Comparison of ENCODE assay signal across 8 cellular contexts in genomic region chr1:28517649-28517999, GRCh38. TPM values are rescaled to one million over a fixed set of nuclear protein-coding genes. Genes with fewer than 3 reads are reported as not detected.
DNase-seq lines count a peak whose midpoint lies in the region; TF ChIP-seq lines count a peak whose summit lies in the region.

No MANE protein-coding gene starts in this region.

- H3K9ac ChIP-seq in skeletal muscle satellite cell (ENCODE audit: low read depth, low read length) = peak overlapping the region; percentile 97

- peak; percentile 57 for DNase-seq in EH (ENCODE audit: low read depth)
- peak; percentile 73 for DNase-seq in SW480 (ENCODE audit: low spot score)
- DNase-seq in fibroblast of villous mesenchyme (ENCODE audit: low read depth) = peak; percentile 60
- no peak for DNase-seq in cerebellar cortex (ENCODE audit: low spot score)
- DNase-seq in NCI-H748 treated with DMSO at 0.1 percent for 48 hours (lab: John Stamatoyannopoulos, UW) = no peak
- no peak for DNase-seq in SKM-1 treated with dmso at 0.1 percent for 144 hours (lab: John Stamatoyannopoulos, UW; ENCODE audit: unreplicated experiment)

- H3K4me1 ChIP-seq in HEK293 (ENCODE audit: control insufficient read depth, insufficient read depth, low read length) (no peaks in the 10 kb centered on the region), skeletal muscle satellite cell (ENCODE audit: control insufficient read depth, insufficient read depth, low read length) (peaks cover 14% of the 10 kb centered on the region)

- peak overlapping the region; percentile 99 for H3K4me2 ChIP-seq in skeletal muscle satellite cell (ENCODE audit: low read length)

- H3K4me3 ChIP-seq in HEK293 (ENCODE audit: low read depth, low read length) (peak overlapping the region; percentile 71), fibroblast of villous mesenchyme (ENCODE audit: low read depth, low read length) (peak overlapping the region; percentile 74), skeletal muscle satellite cell (ENCODE audit: low read length) (peak overlapping the region; percentile 97)

- peak overlapping the region; percentile 94; the same call in 1 of the 2 replicates for H3K27ac ChIP-seq in HEK293 (ENCODE audit: extremely low read depth, low read depth, low read length)

- no peaks in the 10 kb centered on the region for H3K9me3 ChIP-seq in HEK293 (ENCODE audit: control insufficient read depth, insufficient read depth, low read depth, low read length)
- H3K9me3 ChIP-seq in skeletal muscle satellite cell (replicated peaks; ENCODE audit: low read length) = no peaks in the 10 kb centered on the region

- POLR2A ChIA-PET in HEK293 (lab: Yijun Ruan, JAX) = interaction anchor here (3.3 to 5.7 kb wide), 2 partner anchors 11 to 64 kb away, joined by 30 to 34 read pairs; partner anchors contain the start of gene RCC1

- H3K36me3 ChIP-seq in HEK293 (ENCODE audit: control insufficient read depth in 2 of 2, insufficient read depth in 1 of 2, low read length in 2 of 2) = peaks cover 5 to 40% of the 10 kb centered on the region in 2 experiments; a peak in 2 of 3 replicates
- peaks cover 7% of the 10 kb centered on the region for H3K36me3 ChIP-seq in skeletal muscle satellite cell (ENCODE audit: insufficient read depth, low read length)

- H3K27me3 ChIP-seq in skeletal muscle satellite cell (ENCODE audit: control insufficient read depth, insufficient read depth, low read length) = no peaks in the 10 kb centered on the region

- CTCF ChIA-PET in HEK293 (lab: Yijun Ruan, JAX) = interaction anchor here (0.7 to 1.4 kb wide), 4 partner anchors 10 to 360 kb away, joined by 3 to 4 read pairs (median 4); partner anchors contain the start of gene RCC1

- TF ChIP-seq CTCF in HEK293 (tag by site-specific recombination; IDR thresholded peaks at IDR 0.05) = no peak
- TF ChIP-seq CTCF in fibroblast of villous mesenchyme (IDR thresholded peaks at IDR 0.05; ENCODE audit: insufficient read depth, low read depth, low read length) = no peak

TF ChIP-seq in HEK293, 187 proteins besides CTCF, POLR2A, EP300 and RAD21 (continues in another document):
- TF ChIP-seq ZNF341 (tag by site-specific recombination; IDR thresholded peaks at IDR 0.05; ENCODE audit: low read depth) = peak; percentile 74
- TF ChIP-seq ZNF501 (tag by site-specific recombination; IDR thresholded peaks at IDR 0.05) = 0 out of 2 replicates have a peak, but pooled peaks have one; percentile 49
- peak; percentile 68 for TF ChIP-seq WT1 (tag by site-specific recombination; IDR thresholded peaks at IDR 0.05)
- TF ChIP-seq PRDM2 (tag by site-specific recombination; IDR thresholded peaks at IDR 0.05; ENCODE audit: borderline replicate concordance) = no peak
- TF ChIP-seq ZNF24 (tag by site-specific recombination; IDR thresholded peaks at IDR 0.05) = peak; percentile 48; the same call in 1 of the 2 replicates
- TF ChIP-seq ZBTB20 (tag by site-specific recombination; IDR thresholded peaks at IDR 0.05) = peak; percentile 61; the same call in 1 of the 2 replicates
- TF ChIP-seq ZNF660 (tag by site-specific recombination; IDR thresholded peaks at IDR 0.05) = no peak
- TF ChIP-seq, protein P1, sequence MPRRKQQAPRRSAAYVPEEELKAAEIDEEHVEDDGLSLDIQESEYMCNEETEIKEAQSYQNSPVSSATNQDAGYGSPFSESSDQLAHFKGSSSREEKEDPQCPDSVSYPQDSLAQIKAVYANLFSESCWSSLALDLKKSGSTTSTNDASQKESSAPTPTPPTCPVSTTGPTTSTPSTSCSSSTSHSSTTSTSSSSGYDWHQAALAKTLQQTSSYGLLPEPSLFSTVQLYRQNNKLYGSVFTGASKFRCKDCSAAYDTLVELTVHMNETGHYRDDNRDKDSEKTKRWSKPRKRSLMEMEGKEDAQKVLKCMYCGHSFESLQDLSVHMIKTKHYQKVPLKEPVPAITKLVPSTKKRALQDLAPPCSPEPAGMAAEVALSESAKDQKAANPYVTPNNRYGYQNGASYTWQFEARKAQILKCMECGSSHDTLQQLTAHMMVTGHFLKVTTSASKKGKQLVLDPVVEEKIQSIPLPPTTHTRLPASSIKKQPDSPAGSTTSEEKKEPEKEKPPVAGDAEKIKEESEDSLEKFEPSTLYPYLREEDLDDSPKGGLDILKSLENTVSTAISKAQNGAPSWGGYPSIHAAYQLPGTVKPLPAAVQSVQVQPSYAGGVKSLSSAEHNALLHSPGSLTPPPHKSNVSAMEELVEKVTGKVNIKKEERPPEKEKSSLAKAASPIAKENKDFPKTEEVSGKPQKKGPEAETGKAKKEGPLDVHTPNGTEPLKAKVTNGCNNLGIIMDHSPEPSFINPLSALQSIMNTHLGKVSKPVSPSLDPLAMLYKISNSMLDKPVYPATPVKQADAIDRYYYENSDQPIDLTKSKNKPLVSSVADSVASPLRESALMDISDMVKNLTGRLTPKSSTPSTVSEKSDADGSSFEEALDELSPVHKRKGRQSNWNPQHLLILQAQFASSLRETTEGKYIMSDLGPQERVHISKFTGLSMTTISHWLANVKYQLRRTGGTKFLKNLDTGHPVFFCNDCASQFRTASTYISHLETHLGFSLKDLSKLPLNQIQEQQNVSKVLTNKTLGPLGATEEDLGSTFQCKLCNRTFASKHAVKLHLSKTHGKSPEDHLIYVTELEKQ (tag by site-specific recombination; IDR thresholded peaks at IDR 0.05; ENCODE audit: borderline replicate concordance) = 0 out of 2 replicates have a peak, but pooled peaks have one; percentile 8
- 0 out of 2 replicates have a peak, but pooled peaks have one; percentile 10 for TF ChIP-seq ZNF558 (tag by site-specific recombination; IDR thresholded peaks at IDR 0.05)
- TF ChIP-seq IKZF3 (tag by site-specific recombination; IDR thresholded peaks at IDR 0.05) = peak; percentile 81
- TF ChIP-seq ZNF404 (tag by site-specific recombination; IDR thresholded peaks at IDR 0.05) = no peak
- no peak for TF ChIP-seq MEIS1 (CRISPR knock-in tag; IDR thresholded peaks at IDR 0.05; ENCODE audit: borderline replicate concordance)
- TF ChIP-seq, protein P2, sequence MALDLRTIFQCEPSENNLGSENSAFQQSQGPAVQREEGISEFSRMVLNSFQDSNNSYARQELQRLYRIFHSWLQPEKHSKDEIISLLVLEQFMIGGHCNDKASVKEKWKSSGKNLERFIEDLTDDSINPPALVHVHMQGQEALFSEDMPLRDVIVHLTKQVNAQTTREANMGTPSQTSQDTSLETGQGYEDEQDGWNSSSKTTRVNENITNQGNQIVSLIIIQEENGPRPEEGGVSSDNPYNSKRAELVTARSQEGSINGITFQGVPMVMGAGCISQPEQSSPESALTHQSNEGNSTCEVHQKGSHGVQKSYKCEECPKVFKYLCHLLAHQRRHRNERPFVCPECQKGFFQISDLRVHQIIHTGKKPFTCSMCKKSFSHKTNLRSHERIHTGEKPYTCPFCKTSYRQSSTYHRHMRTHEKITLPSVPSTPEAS (tag by site-specific recombination; IDR thresholded peaks at IDR 0.05) = peak; percentile 19; the same call in 1 of the 2 replicates
- no peak for TF ChIP-seq OVOL3 (tag by site-specific recombination; IDR thresholded peaks at IDR 0.05)

RNA-seq across cellular contexts. Expression of gene RCC1, which starts 11.8 kb away (rescaled TPM):
- 28.0 and 41.9 TPM in 2 replicates for total RNA-seq in fibroblast of villous mesenchyme
- total RNA-seq in skeletal muscle satellite cell (2012; rRNA removed) = 40.8 and 41.1 TPM in 2 replicates

RNA-seq across cellular contexts. Expression of gene TRNAU1AP, which starts 35.3 kb away (rescaled TPM):
- total RNA-seq in fibroblast of villous mesenchyme = 23.8 and 25.0 TPM in 2 replicates
- 25.6 and 26.9 TPM in 2 replicates for total RNA-seq in skeletal muscle satellite cell (2012; rRNA removed)

Comparison
In these comparisons a context has a peak if more than half of its experiments do, and no peak if none do; other contexts are left out.
1. DNase-seq: peak in EH (single experiment), SW480 (single experiment) and fibroblast of villous mesenchyme (single experiment); none in cerebellar cortex (single experiment), NCI-H748 treated with DMSO at 0.1 percent for 48 hours (single experiment) and SKM-1 treated with dmso at 0.1 percent for 144 hours (single experiment).
2. Peak in every context shown above with its lines, with median percentiles within 50 percentile points of each other: H3K4me3 ChIP-seq.